1 cellular context compared by ENCODE assay signal in genomic region chr2:159710601-159711180, GRCh38.
TF ChIP-seq lines count a peak whose summit lies in the region.

No MANE protein-coding gene starts in this region.

TF ChIP-seq in H1, 55 proteins besides CTCF, POLR2A, EP300 and RAD21:
- no peak for TF ChIP-seq BCL11A (IDR thresholded peaks at IDR 0.05; ENCODE audit: low read depth in 2 of 2, low read length in 2 of 2)
- no peak for TF ChIP-seq MAX (IDR thresholded peaks at IDR 0.05)
- TF ChIP-seq ATF3 (IDR thresholded peaks at IDR 0.05; ENCODE audit: insufficient read depth, low read depth, low read length) = no peak
- no peak for TF ChIP-seq RFX5 (IDR thresholded peaks at IDR 0.05; ENCODE audit: borderline replicate concordance, low read depth, low read length)
- TF ChIP-seq PHF8 (conservative IDR thresholded peaks at IDR 0.05; ENCODE audit: low read depth, low read length) = no peak
- no peak for TF ChIP-seq SP1 (IDR thresholded peaks at IDR 0.05; ENCODE audit: low read depth, low read length)
- TF ChIP-seq SIN3A (conservative IDR thresholded peaks at IDR 0.05 in 1 of 2, IDR thresholded peaks at IDR 0.05 in 1 of 2; ENCODE audit: low read depth in 1 of 2, low read length in 2 of 2) = no peak
- no peak for TF ChIP-seq RBBP5 (IDR thresholded peaks at IDR 0.05; ENCODE audit: borderline replicate concordance, low read depth, low read length)
- no peak for TF ChIP-seq CBX8 (IDR thresholded peaks at IDR 0.05; ENCODE audit: borderline replicate concordance, low read depth, low read length)
- no peak for TF ChIP-seq HDAC2 (IDR thresholded peaks at IDR 0.05; ENCODE audit: borderline replicate concordance in 1 of 2, low read depth in 2 of 2, low read length in 2 of 2)
- no peak for TF ChIP-seq CHD2 (IDR thresholded peaks at IDR 0.05; ENCODE audit: low read length)
- TF ChIP-seq RXRA (IDR thresholded peaks at IDR 0.05; ENCODE audit: insufficient read depth, low read depth, low read length) = no peak
- TF ChIP-seq SIX5 (IDR thresholded peaks at IDR 0.05; ENCODE audit: low read depth, low read length) = no peak
- TF ChIP-seq HDAC6 (IDR thresholded peaks at IDR 0.05; ENCODE audit: low read depth, low read length) = no peak
- TF ChIP-seq SRF (IDR thresholded peaks at IDR 0.05; ENCODE audit: low read depth, low read length) = no peak
- TF ChIP-seq BACH1 (IDR thresholded peaks at IDR 0.05; ENCODE audit: low read length) = no peak
- no peak for TF ChIP-seq TAF1 (IDR thresholded peaks at IDR 0.05; ENCODE audit: low read depth, low read length)
- no peak for TF ChIP-seq BRCA1 (IDR thresholded peaks at IDR 0.05; ENCODE audit: low read depth, low read length)
